In the genomic region with DNA sequence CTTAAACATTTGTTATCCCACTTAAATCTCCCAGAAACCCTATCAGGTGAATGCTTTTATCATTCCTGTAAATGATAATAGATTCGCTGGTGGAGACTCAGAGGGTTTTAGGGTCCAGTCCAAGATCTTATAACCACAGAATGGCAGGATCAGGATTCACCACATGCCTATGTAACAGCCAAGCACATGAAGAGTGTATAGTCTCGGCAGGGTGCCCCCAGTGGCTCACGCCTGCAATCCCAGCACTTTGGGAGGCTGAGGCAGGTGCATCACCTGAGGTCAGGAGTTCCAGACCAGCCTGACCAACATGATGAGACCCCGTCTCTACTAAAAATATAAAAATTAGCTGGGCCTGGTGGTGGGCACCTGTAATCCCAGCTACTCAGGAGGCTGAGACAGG, we compare ENCODE assay signal across 11 cellular contexts. TPM values are rescaled to one million over a fixed set of nuclear protein-coding genes. Genes with fewer than 3 reads are reported as not detected.
DNase-seq lines count a peak whose midpoint lies in the region; ATAC-seq, FAIRE-seq and TF ChIP-seq lines count a peak whose summit lies in the region.
"Not testable (repeated sequence)": the region's sequence is repeated elsewhere in the genome, so short reads cannot be mapped to it uniquely, and the experiment has no call there.
"Had no signal": no experiment of that assay in that cellular context is flagged by ENCODE, and none has a peak within 500 bp of the region (broad histone marks: within the 10 kb centered on the region; RNA-seq: fewer than 3 reads in every experiment).

No MANE protein-coding gene starts in this region.

- TF ChIP-seq RAD21 in HCT116 (IDR thresholded peaks at IDR 0.05; ENCODE audit: low read depth); GM12878 (IDR thresholded peaks at IDR 0.05; ENCODE audit: insufficient read depth, low read depth, low read length); HepG2 (CRISPR knock-in tag; IDR thresholded peaks at IDR 0.05): not testable (repeated sequence)

- SMC1A ChIA-PET in GM12878 (lab: Charles Lee; ENCODE audit: uncharacterized antibody, unreplicated experiment), result not testable (repeated sequence)

- not testable (repeated sequence) for H3K27ac ChIP-seq in A673 (ENCODE audit: low read depth, low read length, poor library complexity, severe bottlenecking); HCT116 (ENCODE audit: low read depth, low read length); OCI-LY7 (ENCODE audit: low read depth, low read length, poor library complexity, severe bottlenecking); GM12878 (ENCODE audit: control insufficient read depth, insufficient read depth); HepG2 (ENCODE audit: extremely low read length, insufficient read depth, low read length)

- not testable (repeated sequence) for H2AFZ ChIP-seq in HCT116 (ENCODE audit: low read depth, low read length, poor library complexity, severe bottlenecking); OCI-LY7 (ENCODE audit: low read length); GM12878 (ENCODE audit: control insufficient read depth, low read depth, low read length); HepG2 (ENCODE audit: low read length)

- not testable (repeated sequence) for FAIRE-seq in GM12878 (lab: Jason Lieb, UNC); HepG2 (lab: Jason Lieb, UNC)

- peak; percentile 87 for ATAC-seq in HCT116
- ATAC-seq in GM12878, result 0 out of 3 replicates have a peak, but pooled peaks have one; percentile 35
- ATAC-seq in HepG2, result peak; percentile 66

- peak; percentile 40 for TF ChIP-seq CTCF in A673 (conservative IDR thresholded peaks at IDR 0.05; ENCODE audit: low read depth, low read length)
- peak; percentile 28 for TF ChIP-seq CTCF in GM12864 (IDR thresholded peaks at IDR 0.05; ENCODE audit: low read depth, low read length, missing control alignments)
- peak; percentile 12; the same call in 1 of the 2 replicates for TF ChIP-seq CTCF in GM12875 (IDR thresholded peaks at IDR 0.05; ENCODE audit: borderline replicate concordance, insufficient read depth, low read depth, low read length)
- peak in 2 of 3 experiments; percentile 26 to 40; a peak in 3 of 6 replicates for TF ChIP-seq CTCF in HCT116 (IDR thresholded peaks at IDR 0.05 in 2 of 3, conservative IDR thresholded peaks at IDR 0.05 in 1 of 3; ENCODE audit: borderline replicate concordance in 1 of 3, insufficient read depth in 1 of 3, low read depth in 2 of 3, low read length in 2 of 3)
- TF ChIP-seq CTCF in OCI-LY7 (conservative IDR thresholded peaks at IDR 0.05; ENCODE audit: low read length), result 0 out of 2 replicates have a peak, but pooled peaks have one; percentile 30
- not testable (repeated sequence) for TF ChIP-seq CTCF in GM12878 (IDR thresholded peaks at IDR 0.05 in 2 of 3, conservative IDR thresholded peaks at IDR 0.05 in 1 of 3; ENCODE audit: control insufficient read depth in 2 of 3, extremely low read depth in 1 of 3, insufficient read depth in 1 of 3, low read depth in 3 of 3, low read length in 3 of 3); HepG2 (CRISPR knock-in tag; IDR thresholded peaks at IDR 0.05)

- not testable (repeated sequence) for TF ChIP-seq POLR2A in HCT116 (IDR thresholded peaks at IDR 0.05; ENCODE audit: borderline replicate concordance, extremely low read depth, insufficient read depth, insufficient read length); GM12878 (IDR thresholded peaks at IDR 0.05; ENCODE audit: low read depth, low read length); HepG2 (IDR thresholded peaks at IDR 0.05; ENCODE audit: insufficient read depth in 1 of 2, low read depth in 2 of 2, low read length in 2 of 2)

- TF ChIP-seq EP300 in GM12878 (IDR thresholded peaks at IDR 0.05; ENCODE audit: borderline replicate concordance in 1 of 2, control insufficient read depth in 1 of 2, low read depth in 2 of 2, low read length in 2 of 2); HepG2 (IDR thresholded peaks at IDR 0.05; ENCODE audit: low read depth in 2 of 2, low read length in 2 of 2); HepG2 (CRISPR knock-in tag; IDR thresholded peaks at IDR 0.05; ENCODE audit: borderline replicate concordance): not testable (repeated sequence)

- not testable (repeated sequence) for H3K4me1 ChIP-seq in A673 (ENCODE audit: insufficient read depth, low read length, poor library complexity, severe bottlenecking); HCT116 (ENCODE audit: control insufficient read depth in 1 of 2, insufficient read depth in 2 of 2, low read length in 2 of 2); OCI-LY7 (ENCODE audit: insufficient read depth, low read length, poor library complexity, severe bottlenecking); GM12878 (ENCODE audit: control insufficient read depth, insufficient read depth, low read length); HepG2 (ENCODE audit: insufficient read depth, low read length)

- not testable (repeated sequence) for BruUV-seq in A673 (replicated peaks; lab: Mats Ljungman, UMichigan); HCT116 (replicated peaks; lab: Mats Ljungman, UMichigan); OCI-LY7 (replicated peaks; lab: Mats Ljungman, UMichigan); GM12878 (replicated peaks; lab: Mats Ljungman, UMichigan); HepG2 (replicated peaks; lab: Mats Ljungman, UMichigan)

- H3K9me3 ChIP-seq in A673 (ENCODE audit: low read depth, low read length, poor library complexity, severe bottlenecking); HCT116 (ENCODE audit: control insufficient read depth in 1 of 2, insufficient read depth in 1 of 2, low read depth in 1 of 2, low read length in 2 of 2); OCI-LY7 (ENCODE audit: low read length); GM12878 (replicated peaks; ENCODE audit: control insufficient read depth, insufficient read depth, low read length); HepG2 (ENCODE audit: low read length): not testable (repeated sequence)

- not testable (repeated sequence) for H3K9ac ChIP-seq in HCT116 (ENCODE audit: low read length); GM12878 (ENCODE audit: control insufficient read depth, insufficient read depth, low read length); HepG2 (ENCODE audit: insufficient read depth, low read depth, low read length)

- not testable (repeated sequence) for H3K4me3 ChIP-seq in A673 (ENCODE audit: low read depth, low read length, poor library complexity, severe bottlenecking); GM12864 (ENCODE audit: low read depth, low read length); GM12875 (ENCODE audit: low read depth, low read length); HCT116 (replicated peaks in 1 of 2; ENCODE audit: low read depth in 1 of 2, low read length in 2 of 2); OCI-LY7 (ENCODE audit: low read depth, low read length, poor library complexity, severe bottlenecking); GM12878; HepG2 (replicated peaks in 1 of 3; ENCODE audit: insufficient read depth in 1 of 3, low read depth in 2 of 3, low read length in 3 of 3)

- H4K20me1 ChIP-seq in HCT116 (ENCODE audit: insufficient read depth); OCI-LY7 (ENCODE audit: insufficient read depth, low read length); GM12878 (ENCODE audit: control insufficient read depth, insufficient read depth); HepG2 (ENCODE audit: insufficient read depth, low read length): not testable (repeated sequence)

- WGBS in GM12878 (ENCODE audit: insufficient coverage, insufficient replicate concordance, low lambda C conversion rate, missing lambda C conversion rate), result 47% methylated on average over 4 of the region's 4 CpGs
- WGBS in HepG2 (ENCODE audit: low lambda C conversion rate), result 0% methylated on average over 3 of the region's 4 CpGs

- RAD21 ChIA-PET in HCT116 (lab: Charles Lee; ENCODE audit: low non-redundant PET in 1 of 2, low total read pairs in 2 of 2, uncharacterized antibody in 2 of 2, unreplicated experiment in 2 of 2); GM12878 (lab: Charles Lee; ENCODE audit: unreplicated experiment): not testable (repeated sequence)

- H3K36me3 ChIP-seq in A673 (ENCODE audit: insufficient read depth, low read length, poor library complexity, severe bottlenecking); HCT116 (ENCODE audit: control insufficient read depth in 1 of 2, insufficient read depth in 2 of 2, low read length in 2 of 2); OCI-LY7 (ENCODE audit: insufficient read depth, low read length); GM12878 (ENCODE audit: control insufficient read depth in 2 of 2, insufficient read depth in 2 of 2, low read length in 1 of 2); HepG2 (replicated peaks in 1 of 2; ENCODE audit: control insufficient read depth in 1 of 2, insufficient read depth in 2 of 2, low read length in 2 of 2): not testable (repeated sequence)

- H3K4me2 ChIP-seq in HCT116 (ENCODE audit: low read length); OCI-LY7 (ENCODE audit: low read length); GM12878 (ENCODE audit: control insufficient read depth, insufficient read depth); HepG2 (ENCODE audit: low read depth, low read length): not testable (repeated sequence)

- CTCF ChIA-PET in A673 (lab: Charles Lee); HCT116 (lab: Charles Lee); OCI-LY7 (lab: Charles Lee; ENCODE audit: unreplicated experiment); GM12878 (lab: Yijun Ruan, JAX); HepG2 (lab: Yijun Ruan, JAX; ENCODE audit: low intra/inter-chr PET ratio, low total read pairs): not testable (repeated sequence)

- intact Hi-C loops in A673 (cut with micrococcal nuclease; ENCODE audit: unreplicated experiment); HCT116 (cut with micrococcal nuclease); OCI-LY7 (cut with micrococcal nuclease; ENCODE audit: unreplicated experiment); GM12878 (cut with micrococcal nuclease; ENCODE audit: unreplicated experiment); HepG2 (cut with micrococcal nuclease; ENCODE audit: unreplicated experiment): not testable (repeated sequence)

- POLR2A ChIA-PET in A673 (lab: Charles Lee; ENCODE audit: low non-redundant PET); HCT116 (lab: Charles Lee); GM12878 (lab: Charles Lee); HepG2 (lab: Yijun Ruan, JAX): not testable (repeated sequence)
- POLR2A ChIA-PET in OCI-LY7 (lab: Charles Lee), result interaction anchor here (0.6 kb wide), 1 partner anchor 224 kb away, joined by 4 read pairs; no protein-coding TSS in a partner anchor

- not testable (repeated sequence) for H3K9me2 ChIP-seq in HCT116 (ENCODE audit: insufficient read depth); OCI-LY7 (ENCODE audit: insufficient read depth, low read length)

- not testable (repeated sequence) for DNase-seq in A673 (ENCODE audit: low spot score); GM12864 (ENCODE audit: low read depth); HCT116 (ENCODE audit: low read depth, low spot score); OCI-LY7 (ENCODE audit: low spot score); GM12878 (ENCODE audit: low read depth, low spot score); HepG2 (ENCODE audit: low spot score)

- not testable (repeated sequence) for H3K79me2 ChIP-seq in HCT116 (ENCODE audit: insufficient read depth, low read length); OCI-LY7 (ENCODE audit: insufficient read depth, low read depth, low read length); GM12878 (ENCODE audit: control insufficient read depth, insufficient read depth, low read length); HepG2 (ENCODE audit: insufficient read depth, low read length)

- peaks cover 57% of the 10 kb centered on the region for H3K27me3 ChIP-seq in A673 (replicated peaks; ENCODE audit: insufficient read depth, low read depth, low read length, poor library complexity)
- H3K27me3 ChIP-seq in HCT116 (ENCODE audit: insufficient read depth, low read length); GM12878 (replicated peaks in 1 of 2; ENCODE audit: control insufficient read depth in 2 of 2, insufficient read depth in 2 of 2, low read length in 1 of 2); HepG2 (ENCODE audit: control insufficient read depth in 1 of 2, insufficient read depth in 2 of 2, low read length in 2 of 2): not testable (repeated sequence)

- in situ Hi-C loops in GM12878 (cut with MboI); HepG2 (cut with HindIII; ENCODE audit: extremely low pct_ligation_motif_present, low pct_unique_long_range_greater_than_20kb): not testable (repeated sequence)

RNA-seq across cellular contexts. Expression of gene WT1, which starts 36.2 kb away (rescaled TPM):
- total RNA-seq in A673 (2021), result 8.6 and 10.4 TPM in 2 replicates
- 0.07 TPM for total RNA-seq in HCT116 (2021; ENCODE audit: unreplicated experiment)
- polyA plus RNA-seq in HCT116 (2012), result not detected in 2 replicates
- total RNA-seq in OCI-LY7 (2014; rRNA removed; shearing (Covaris generic)), result not detected in 2 replicates
- not detected in 2 replicates for total RNA-seq in OCI-LY7 (2022)
- 0.40 and 0.56 TPM in 2 replicates for total RNA-seq in GM12878 (2013; cell fraction: nucleolus; rRNA removed)
- total RNA-seq in GM12878 (2014; rRNA removed), result not detected in 2 replicates
- 0.05 TPM in 1 of 2 replicates, not detected in the other for total RNA-seq in GM12878 (2014; rRNA removed; fragmentation: Illumina TruSeq; extraction: Trizol)
- total RNA-seq in GM12878 (2021), result not detected in 2 replicates
- polyA plus RNA-seq in GM12878 (2011; ENCODE audit: low read depth), result 0.09 TPM
- 0.37 and 0.69 TPM in 2 replicates for polyA plus RNA-seq in GM12878 (2011; rRNA removed)
- 0.30 and 0.39 TPM in 2 replicates for polyA plus RNA-seq in GM12878 (2011; cell fraction: cytosol; rRNA removed)
- 0.06 and 0.28 TPM in 2 replicates for polyA plus RNA-seq in GM12878 (2011; cell fraction: nucleus; rRNA removed)
- polyA plus RNA-seq in GM12878 (2012), result 0.08 TPM in 1 of 2 replicates, not detected in the other
- polyA plus RNA-seq in GM12878 (2014; fragmentation: Illumina TruSeq; extraction: Trizol), result not detected in 2 replicates
- polyA plus RNA-seq in GM12878 (2014; fragmentation: Nextera tagmentation; extraction: Ambion mirVana), result not detected
- polyA plus RNA-seq in GM12878 (2014; rRNA removed), result 0.03 and 0.08 TPM in 2 replicates
- under 1 TPM in 1 of 2 experiments, not detected in 1; 0.07 TPM for polyA plus RNA-seq in GM12878 (2016; fragmentation: Nextera tagmentation; extraction: Ambion mirVana)
- polyA minus RNA-seq in GM12878 (2011; rRNA and poly(A)+ RNA removed), result 0.15 and 0.36 TPM in 2 replicates
- polyA minus RNA-seq in GM12878 (2011; cell fraction: cytosol; rRNA and poly(A)+ RNA removed), result not detected in 2 replicates
- 0.12 and 0.19 TPM in 2 replicates for polyA minus RNA-seq in GM12878 (2011; cell fraction: nucleus; rRNA and poly(A)+ RNA removed)
- total RNA-seq in HepG2 (2016; rRNA removed; fragmentation: Illumina TruSeq; extraction: Trizol), result 0.31 and 0.38 TPM in 2 replicates
- total RNA-seq in HepG2 (2016; cell fraction: cytosol; rRNA removed; fragmentation: Illumina TruSeq; extraction: Trizol; ENCODE audit: low read depth), result 0.09 TPM in 1 of 2 replicates, not detected in the other
- 0.19 and 0.24 TPM in 2 replicates for total RNA-seq in HepG2 (2016; cell fraction: insoluble cytoplasmic fraction; rRNA removed; fragmentation: Illumina TruSeq; extraction: Trizol)
- 0.34 and 0.49 TPM in 2 replicates for total RNA-seq in HepG2 (2016; cell fraction: membrane; rRNA removed; fragmentation: Illumina TruSeq; extraction: Trizol)
- 0.25 TPM in 1 of 2 replicates, not detected in the other for total RNA-seq in HepG2 (2016; cell fraction: nucleus; rRNA removed; fragmentation: Illumina TruSeq; extraction: Trizol)
- polyA plus RNA-seq in HepG2 (2011; rRNA removed), result 0.15 TPM in 1 of 2 replicates, not detected in the other
- polyA plus RNA-seq in HepG2 (2011; cell fraction: cytosol; rRNA removed), result 0.04 and 0.05 TPM in 2 replicates
- 0.09 TPM in 1 of 2 replicates, not detected in the other for polyA plus RNA-seq in HepG2 (2011; cell fraction: nucleus; rRNA removed)
- 0.21 TPM in 1 of 2 replicates, not detected in the other for polyA plus RNA-seq in HepG2 (2012)
- polyA plus RNA-seq in HepG2 (2016; cell fraction: cytosol; fragmentation: Illumina TruSeq; extraction: Trizol; ENCODE audit: low read depth), result 0.06 and 0.08 TPM in 2 replicates
- polyA plus RNA-seq in HepG2 (2016; cell fraction: insoluble cytoplasmic fraction; fragmentation: Illumina TruSeq; extraction: Trizol; ENCODE audit: low read depth), result 0.33 and 0.79 TPM in 2 replicates
- 0.15 and 0.21 TPM in 2 replicates for polyA plus RNA-seq in HepG2 (2016; cell fraction: membrane; fragmentation: Illumina TruSeq; extraction: Trizol; ENCODE audit: low read depth)
- 0.42 and 0.65 TPM in 2 replicates for polyA plus RNA-seq in HepG2 (2016; cell fraction: nucleus; fragmentation: Illumina TruSeq; extraction: Trizol; ENCODE audit: insufficient read depth, low read depth)
- polyA minus RNA-seq in HepG2 (2011; rRNA and poly(A)+ RNA removed; ENCODE audit: low replicate concordance), result 0.16 TPM in 1 of 2 replicates, not detected in the other
- not detected in 2 replicates for polyA minus RNA-seq in HepG2 (2011; cell fraction: cytosol; rRNA and poly(A)+ RNA removed)
- not detected in 2 replicates for polyA minus RNA-seq in HepG2 (2011; cell fraction: nucleus; rRNA and poly(A)+ RNA removed)
- total RNA-seq: Calu3; CD4-positive, alpha-beta memory T cell; HFFc6 had no signal
- polyA plus RNA-seq: BJ; CD4-positive, alpha-beta memory T cell had no signal

Comparison
In these comparisons a context has a peak if more than half of its experiments do, and no peak if none do; other contexts are left out.
1. ATAC-seq: peak in every context shown above with its lines; median percentile 87 in HCT116; 66 in HepG2; 35 in GM12878.